In the genomic region with DNA sequence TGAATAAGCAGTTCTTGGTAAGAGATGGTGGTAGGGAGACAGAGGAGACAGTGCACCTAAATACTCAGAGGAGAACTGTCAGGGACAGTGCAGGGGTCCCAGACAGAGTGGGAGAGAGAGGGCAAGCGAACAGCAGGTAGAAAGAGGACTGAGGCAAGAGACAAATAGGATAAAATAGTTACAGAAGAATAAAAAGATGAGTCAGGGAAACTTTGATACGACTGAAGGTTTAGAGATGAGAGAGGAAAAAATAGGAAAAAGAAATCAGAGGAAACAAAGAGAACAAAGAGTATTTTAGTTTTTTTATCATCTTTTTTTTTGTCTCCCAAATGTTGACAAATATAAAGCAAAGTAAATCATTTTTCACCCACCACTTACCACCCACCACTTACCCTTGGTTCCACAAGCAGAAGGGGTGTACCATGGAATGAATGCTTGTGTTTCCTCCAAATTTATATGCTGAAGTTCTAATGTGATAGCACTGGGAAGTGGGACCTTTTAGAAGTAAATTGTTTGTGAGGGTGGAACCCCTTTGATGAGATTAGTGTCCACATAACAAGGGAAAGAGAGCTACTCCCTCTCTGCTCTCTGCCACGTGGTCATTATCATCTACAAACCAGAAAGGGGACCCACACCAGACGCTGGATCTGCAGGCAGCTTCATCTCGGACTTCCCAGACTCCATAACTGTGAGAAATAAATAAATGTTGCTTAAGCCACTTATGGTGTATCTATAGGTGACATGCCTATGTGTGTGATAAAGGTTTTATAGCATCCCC, we compare ENCODE assay signal across 1 cellular context.
TF ChIP-seq lines count a peak whose summit lies in the region.

No MANE protein-coding gene starts in this region.

TF ChIP-seq in K562, 482 proteins besides CTCF, POLR2A, EP300 and RAD21 (continued from another document):
- TF ChIP-seq, protein P1, sequence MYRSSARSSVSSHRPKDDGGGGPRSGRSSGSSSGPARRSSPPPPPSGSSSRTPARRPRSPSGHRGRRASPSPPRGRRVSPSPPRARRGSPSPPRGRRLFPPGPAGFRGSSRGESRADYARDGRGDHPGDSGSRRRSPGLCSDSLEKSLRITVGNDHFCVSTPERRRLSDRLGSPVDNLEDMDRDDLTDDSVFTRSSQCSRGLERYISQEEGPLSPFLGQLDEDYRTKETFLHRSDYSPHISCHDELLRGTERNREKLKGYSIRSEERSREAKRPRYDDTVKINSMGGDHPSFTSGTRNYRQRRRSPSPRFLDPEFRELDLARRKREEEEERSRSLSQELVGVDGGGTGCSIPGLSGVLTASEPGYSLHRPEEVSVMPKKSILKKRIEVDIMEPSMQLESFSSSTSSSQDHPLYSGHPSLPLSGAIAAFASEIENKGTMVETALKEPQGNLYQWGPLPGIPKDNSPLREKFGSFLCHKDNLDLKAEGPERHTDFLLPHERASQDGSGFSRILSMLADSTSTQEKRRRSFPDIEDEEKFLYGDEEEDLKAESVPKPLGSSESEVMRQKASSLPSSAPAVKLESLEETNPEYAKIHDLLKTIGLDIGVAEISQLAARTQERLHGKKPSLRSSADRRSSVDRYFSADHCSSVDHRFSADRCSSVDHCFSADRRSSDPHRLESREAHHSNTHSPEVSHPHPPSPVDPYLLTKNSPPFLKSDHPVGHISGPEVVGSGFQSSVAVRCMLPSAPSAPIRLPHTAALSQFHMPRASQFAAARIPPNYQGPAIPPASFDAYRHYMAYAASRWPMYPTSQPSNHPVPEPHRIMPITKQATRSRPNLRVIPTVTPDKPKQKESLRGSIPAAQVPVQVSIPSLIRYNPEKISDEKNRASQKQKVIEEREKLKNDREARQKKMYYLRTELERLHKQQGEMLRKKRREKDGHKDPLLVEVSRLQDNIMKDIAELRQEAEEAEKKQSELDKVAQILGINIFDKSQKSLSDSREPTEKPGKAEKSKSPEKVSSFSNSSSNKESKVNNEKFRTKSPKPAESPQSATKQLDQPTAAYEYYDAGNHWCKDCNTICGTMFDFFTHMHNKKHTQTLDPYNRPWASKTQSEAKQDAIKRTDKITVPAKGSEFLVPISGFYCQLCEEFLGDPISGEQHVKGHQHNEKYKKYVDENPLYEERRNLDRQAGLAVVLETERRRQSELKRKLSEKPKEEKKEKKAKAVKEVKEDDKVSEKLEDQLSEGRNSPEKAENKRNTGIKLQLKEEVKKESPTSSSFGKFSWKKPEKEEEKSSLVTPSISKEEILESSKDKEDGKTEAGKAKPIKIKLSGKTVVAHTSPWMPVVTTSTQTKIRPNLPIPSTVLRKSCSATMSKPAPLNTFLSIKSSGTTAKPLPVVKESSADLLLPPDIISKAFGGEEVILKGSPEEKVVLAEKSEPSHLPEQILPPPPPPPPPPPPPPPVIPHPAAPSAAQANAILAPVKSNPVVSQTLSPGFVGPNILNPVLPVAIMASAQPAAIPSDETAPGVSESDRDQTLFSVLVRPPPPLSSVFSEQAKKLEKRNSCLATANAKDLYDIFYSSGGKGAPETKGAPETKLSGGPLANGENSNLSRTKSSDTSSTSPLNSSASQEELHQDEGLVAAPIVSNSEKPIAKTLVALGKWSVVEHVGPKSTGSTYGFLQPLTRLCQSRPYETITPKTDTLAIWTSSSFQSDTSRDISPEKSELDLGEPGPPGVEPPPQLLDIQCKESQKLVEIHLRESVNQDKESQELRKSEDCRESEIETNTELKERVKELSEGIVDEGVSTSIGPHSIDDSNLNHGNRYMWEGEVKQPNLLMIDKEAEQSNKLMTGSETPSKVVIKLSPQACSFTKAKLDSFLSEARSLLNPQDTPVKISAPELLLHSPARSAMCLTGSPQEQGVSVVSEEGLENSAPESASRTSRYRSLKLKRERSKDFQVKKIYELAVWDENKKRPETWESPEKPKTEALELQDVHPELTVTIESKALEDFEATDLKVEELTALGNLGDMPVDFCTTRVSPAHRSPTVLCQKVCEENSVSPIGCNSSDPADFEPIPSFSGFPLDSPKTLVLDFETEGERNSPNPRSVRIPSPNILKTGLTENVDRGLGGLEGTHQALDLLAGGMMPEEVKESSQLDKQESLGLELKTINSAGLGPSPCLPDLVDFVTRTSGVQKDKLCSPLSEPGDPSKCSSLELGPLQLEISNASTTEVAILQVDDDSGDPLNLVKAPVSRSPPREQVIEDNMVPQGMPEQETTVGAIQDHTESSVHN (IDR thresholded peaks at IDR 0.05; ENCODE audit: borderline replicate concordance in 1 of 2, low read depth in 1 of 2), result no peak
- TF ChIP-seq THRAP3 (IDR thresholded peaks at IDR 0.05; ENCODE audit: borderline replicate concordance), result no peak
- TF ChIP-seq HDAC8 (tag; IDR thresholded peaks at IDR 0.05), result no peak
- TF ChIP-seq DACH1 (IDR thresholded peaks at IDR 0.05; ENCODE audit: partially characterized antibody), result no peak
- no peak for TF ChIP-seq TAL1 (IDR thresholded peaks at IDR 0.05)
- TF ChIP-seq ZNF707 (CRISPR knock-in tag; conservative IDR thresholded peaks at IDR 0.05), result no peak
- TF ChIP-seq HDAC6 (IDR thresholded peaks at IDR 0.05; ENCODE audit: low read depth, low read length), result no peak
- no peak for TF ChIP-seq ZFP30 (CRISPR knock-in tag; IDR thresholded peaks at IDR 0.05; ENCODE audit: borderline replicate concordance)
- no peak for TF ChIP-seq FOS (IDR thresholded peaks at IDR 0.05; ENCODE audit: extremely low read depth, insufficient read length)
- no peak for TF ChIP-seq NFIX (CRISPR knock-in tag; IDR thresholded peaks at IDR 0.05; ENCODE audit: low read depth)
- peak; percentile 59; the same call in 1 of the 2 replicates for TF ChIP-seq C11orf30 (IDR thresholded peaks at IDR 0.05; ENCODE audit: low read depth)
- TF ChIP-seq JUND (IDR thresholded peaks at IDR 0.05; ENCODE audit: borderline replicate concordance, low read depth, low read length), result no peak
- no peak for TF ChIP-seq JUND (tag; IDR thresholded peaks at IDR 0.05; ENCODE audit: borderline replicate concordance, low read depth, low read length)
- TF ChIP-seq SIRT6 (IDR thresholded peaks at IDR 0.05; ENCODE audit: low read depth, low read length), result no peak
- peak; percentile 27; the same call in 1 of the 2 replicates for TF ChIP-seq MAFG (tag; conservative IDR thresholded peaks at IDR 0.05)
- no peak for TF ChIP-seq CREBBP (IDR thresholded peaks at IDR 0.05; ENCODE audit: low read depth, low read length)
- TF ChIP-seq ZBED1 (IDR thresholded peaks at IDR 0.05), result no peak
- TF ChIP-seq NRF1 (conservative IDR thresholded peaks at IDR 0.05 in 1 of 2, IDR thresholded peaks at IDR 0.05 in 1 of 2), result no peak
- TF ChIP-seq CCAR2 (IDR thresholded peaks at IDR 0.05; ENCODE audit: low read depth, low read length), result no peak
- TF ChIP-seq, protein P2, sequence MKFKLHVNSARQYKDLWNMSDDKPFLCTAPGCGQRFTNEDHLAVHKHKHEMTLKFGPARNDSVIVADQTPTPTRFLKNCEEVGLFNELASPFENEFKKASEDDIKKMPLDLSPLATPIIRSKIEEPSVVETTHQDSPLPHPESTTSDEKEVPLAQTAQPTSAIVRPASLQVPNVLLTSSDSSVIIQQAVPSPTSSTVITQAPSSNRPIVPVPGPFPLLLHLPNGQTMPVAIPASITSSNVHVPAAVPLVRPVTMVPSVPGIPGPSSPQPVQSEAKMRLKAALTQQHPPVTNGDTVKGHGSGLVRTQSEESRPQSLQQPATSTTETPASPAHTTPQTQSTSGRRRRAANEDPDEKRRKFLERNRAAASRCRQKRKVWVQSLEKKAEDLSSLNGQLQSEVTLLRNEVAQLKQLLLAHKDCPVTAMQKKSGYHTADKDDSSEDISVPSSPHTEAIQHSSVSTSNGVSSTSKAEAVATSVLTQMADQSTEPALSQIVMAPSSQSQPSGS (CRISPR knock-in tag; IDR thresholded peaks at IDR 0.05), result no peak
- no peak for TF ChIP-seq MCM5 (IDR thresholded peaks at IDR 0.05; ENCODE audit: low read depth)
- TF ChIP-seq, protein P3, sequence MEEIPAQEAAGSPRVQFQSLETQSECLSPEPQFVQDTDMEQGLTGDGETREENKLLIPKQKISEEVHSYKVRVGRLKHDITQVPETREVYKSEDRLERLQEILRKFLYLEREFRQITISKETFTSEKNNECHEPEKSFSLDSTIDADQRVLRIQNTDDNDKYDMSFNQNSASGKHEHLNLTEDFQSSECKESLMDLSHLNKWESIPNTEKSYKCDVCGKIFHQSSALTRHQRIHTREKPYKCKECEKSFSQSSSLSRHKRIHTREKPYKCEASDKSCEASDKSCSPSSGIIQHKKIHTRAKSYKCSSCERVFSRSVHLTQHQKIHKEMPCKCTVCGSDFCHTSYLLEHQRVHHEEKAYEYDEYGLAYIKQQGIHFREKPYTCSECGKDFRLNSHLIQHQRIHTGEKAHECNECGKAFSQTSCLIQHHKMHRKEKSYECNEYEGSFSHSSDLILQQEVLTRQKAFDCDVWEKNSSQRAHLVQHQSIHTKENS (CRISPR knock-in tag; IDR thresholded peaks at IDR 0.05), result no peak
- TF ChIP-seq, protein P4, sequence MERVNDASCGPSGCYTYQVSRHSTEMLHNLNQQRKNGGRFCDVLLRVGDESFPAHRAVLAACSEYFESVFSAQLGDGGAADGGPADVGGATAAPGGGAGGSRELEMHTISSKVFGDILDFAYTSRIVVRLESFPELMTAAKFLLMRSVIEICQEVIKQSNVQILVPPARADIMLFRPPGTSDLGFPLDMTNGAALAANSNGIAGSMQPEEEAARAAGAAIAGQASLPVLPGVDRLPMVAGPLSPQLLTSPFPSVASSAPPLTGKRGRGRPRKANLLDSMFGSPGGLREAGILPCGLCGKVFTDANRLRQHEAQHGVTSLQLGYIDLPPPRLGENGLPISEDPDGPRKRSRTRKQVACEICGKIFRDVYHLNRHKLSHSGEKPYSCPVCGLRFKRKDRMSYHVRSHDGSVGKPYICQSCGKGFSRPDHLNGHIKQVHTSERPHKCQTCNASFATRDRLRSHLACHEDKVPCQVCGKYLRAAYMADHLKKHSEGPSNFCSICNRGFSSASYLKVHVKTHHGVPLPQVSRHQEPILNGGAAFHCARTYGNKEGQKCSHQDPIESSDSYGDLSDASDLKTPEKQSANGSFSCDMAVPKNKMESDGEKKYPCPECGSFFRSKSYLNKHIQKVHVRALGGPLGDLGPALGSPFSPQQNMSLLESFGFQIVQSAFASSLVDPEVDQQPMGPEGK (CRISPR knock-in tag; IDR thresholded peaks at IDR 0.05; ENCODE audit: borderline replicate concordance), result no peak
- TF ChIP-seq ZNF140 (CRISPR knock-in tag; IDR thresholded peaks at IDR 0.05), result no peak
- TF ChIP-seq, protein P5, sequence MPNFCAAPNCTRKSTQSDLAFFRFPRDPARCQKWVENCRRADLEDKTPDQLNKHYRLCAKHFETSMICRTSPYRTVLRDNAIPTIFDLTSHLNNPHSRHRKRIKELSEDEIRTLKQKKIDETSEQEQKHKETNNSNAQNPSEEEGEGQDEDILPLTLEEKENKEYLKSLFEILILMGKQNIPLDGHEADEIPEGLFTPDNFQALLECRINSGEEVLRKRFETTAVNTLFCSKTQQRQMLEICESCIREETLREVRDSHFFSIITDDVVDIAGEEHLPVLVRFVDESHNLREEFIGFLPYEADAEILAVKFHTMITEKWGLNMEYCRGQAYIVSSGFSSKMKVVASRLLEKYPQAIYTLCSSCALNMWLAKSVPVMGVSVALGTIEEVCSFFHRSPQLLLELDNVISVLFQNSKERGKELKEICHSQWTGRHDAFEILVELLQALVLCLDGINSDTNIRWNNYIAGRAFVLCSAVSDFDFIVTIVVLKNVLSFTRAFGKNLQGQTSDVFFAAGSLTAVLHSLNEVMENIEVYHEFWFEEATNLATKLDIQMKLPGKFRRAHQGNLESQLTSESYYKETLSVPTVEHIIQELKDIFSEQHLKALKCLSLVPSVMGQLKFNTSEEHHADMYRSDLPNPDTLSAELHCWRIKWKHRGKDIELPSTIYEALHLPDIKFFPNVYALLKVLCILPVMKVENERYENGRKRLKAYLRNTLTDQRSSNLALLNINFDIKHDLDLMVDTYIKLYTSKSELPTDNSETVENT (CRISPR knock-in tag; IDR thresholded peaks at IDR 0.05), result no peak
- no peak for TF ChIP-seq BCOR (IDR thresholded peaks at IDR 0.05)
- no peak for TF ChIP-seq HIVEP1 (CRISPR knock-in tag; IDR thresholded peaks at IDR 0.05)
